8 cellular contexts compared by ENCODE assay signal in genomic region chr16:89949121-89949742, GRCh38. TPM values are rescaled to one million over a fixed set of nuclear protein-coding genes. Genes with fewer than 3 reads are reported as not detected.
DNase-seq lines count a peak whose midpoint lies in the region; ATAC-seq and TF ChIP-seq lines count a peak whose summit lies in the region.

No MANE protein-coding gene starts in this region.

- peaks cover 29% of the 10 kb centered on the region for H3K27me3 Mint-ChIP-seq in Calu3 (ENCODE audit: unreplicated experiment)

- CTCF ChIA-PET in Calu3 (lab: Charles Lee) (interaction anchor here (0.5 to 1.0 kb wide), 3 partner anchors 25 to 136 kb away, joined by 4 to 5 read pairs (median 4); partner anchors contain the start of gene FANCA), Panc1 (lab: Charles Lee) (no interaction called here)

- in situ Hi-C loops in Panc1 (cut with HindIII; ENCODE audit: low pct_unique_long_range_greater_than_20kb, low sequenced_read_pairs), result no loop called here

- POLR2A ChIA-PET in Panc1 (lab: Charles Lee), result no interaction called here

- peak overlapping the region; percentile 48 for H3K4me3 ChIP-seq in Panc1 (ENCODE audit: low read depth in 2 of 2, low read length in 2 of 2)
- H3K4me3 ChIP-seq in esophagus (ENCODE audit: low read depth in 1 of 2, low read length in 2 of 2), result peak overlapping the region; percentile 65 to 75
- peak overlapping the region; percentile 50 for H3K4me3 ChIP-seq in ovary

- H3K36me3 ChIP-seq in Panc1 (ENCODE audit: control insufficient read depth, insufficient read depth, low read length) (no peaks in the 10 kb centered on the region), esophagus (ENCODE audit: control insufficient read depth in 2 of 2, insufficient read depth in 2 of 2, low read length in 1 of 2) (peaks cover 0 to under 1% of the 10 kb centered on the region in 2 donors), ovary (no peaks in the 10 kb centered on the region)

- peak overlapping the region; percentile 65 for H3K4me3 Mint-ChIP-seq in Calu3 (ENCODE audit: low read depth, unreplicated experiment)

- 0 out of 2 replicates have a peak, but pooled peaks cover 4% of the 10 kb centered on the region for H3K4me1 ChIP-seq in Panc1 (ENCODE audit: control insufficient read depth, insufficient read depth, low read length)
- peaks cover 5 to 21% of the 10 kb centered on the region in 2 donors for H3K4me1 ChIP-seq in esophagus (ENCODE audit: control insufficient read depth in 2 of 2, insufficient read depth in 2 of 2, low read length in 1 of 2)
- peaks cover 14% of the 10 kb centered on the region for H3K4me1 ChIP-seq in ovary (ENCODE audit: insufficient read depth)

- no peaks in the 10 kb centered on the region for H3K9me3 Mint-ChIP-seq in Calu3 (ENCODE audit: low read depth, unreplicated experiment)

- peaks cover 8% of the 10 kb centered on the region for H3K4me1 Mint-ChIP-seq in Calu3 (ENCODE audit: low read depth, unreplicated experiment)

- H3K36me3 Mint-ChIP-seq in Calu3 (ENCODE audit: insufficient read depth, unreplicated experiment), result peaks cover 24% of the 10 kb centered on the region

- TF ChIP-seq POLR2A in ovary (IDR thresholded peaks at IDR 0.05), result no peak

- TF ChIP-seq CTCF in Calu3 (IDR thresholded peaks at IDR 0.05; ENCODE audit: unreplicated experiment) (no peak), Panc1 (IDR thresholded peaks at IDR 0.05) (no peak), ovary (IDR thresholded peaks at IDR 0.05) (no peak)

- WGBS in esophagus, 2 donors, result 19 to 32% methylated on average over 36 to 55 of the region's 55 CpGs
- WGBS in ovary, 3 donors, result 14 to 64% (median 48%) methylated on average over 9 to 55 of the region's 55 CpGs

- H3K27ac ChIP-seq in Panc1 (ENCODE audit: low read length) (no peak overlapping the region), esophagus (ENCODE audit: low read depth in 2 of 2, low read length in 1 of 2) (no peak overlapping the region), ovary (no peak overlapping the region)

- TF ChIP-seq EP300 in ovary (IDR thresholded peaks at IDR 0.05), result no peak

- no TSS peak for BruUV-seq in Calu3 (replicated peaks; lab: Mats Ljungman, UMichigan)
- no TSS peak for BruUV-seq in Panc1 (replicated peaks; lab: Mats Ljungman, UMichigan)

- ATAC-seq in Panc1 (no peak; the same call in 1 of the 2 replicates), GM21737 (IDR thresholded peaks at IDR 0.05; ENCODE audit: unreplicated experiment) (no peak), HG02870 (IDR thresholded peaks at IDR 0.05; ENCODE audit: unreplicated experiment) (no peak)

- H3K27me3 ChIP-seq in Panc1 (ENCODE audit: control insufficient read depth, insufficient read depth, low read length) (no peaks in the 10 kb centered on the region), esophagus (ENCODE audit: control insufficient read depth in 1 of 2, insufficient read depth in 2 of 2, low read length in 2 of 2) (no peaks in the 10 kb centered on the region), ovary (no peaks in the 10 kb centered on the region)

- DNase-seq in Calu3 (no peak), Panc1 (ENCODE audit: low read depth, low spot score) (no peak), ovary (peak in 2 of 5 donors; percentile 45 to 48), posterior vena cava (ENCODE audit: low spot score) (no peak), iPS-NIHi11 (ENCODE audit: low spot score) (no peak)

- H3K9me3 ChIP-seq in Panc1 (ENCODE audit: control insufficient read depth, insufficient read depth, low read depth, low read length) (no peaks in the 10 kb centered on the region), esophagus (ENCODE audit: control insufficient read depth in 2 of 2, insufficient read depth in 1 of 2, low read depth in 1 of 2, low read length in 1 of 2) (no peaks in the 10 kb centered on the region), ovary (no peaks in the 10 kb centered on the region)

- intact Hi-C loops in Calu3 (cut with micrococcal nuclease; ENCODE audit: unreplicated experiment) (no loop called here), Panc1 (cut with micrococcal nuclease; ENCODE audit: unreplicated experiment) (no loop called here), ovary (cut with DNase I) (no loop called here), posterior vena cava (cut with DNase I) (no loop called here)

- H3K27ac Mint-ChIP-seq in Calu3 (ENCODE audit: unreplicated experiment), result no peak overlapping the region

RNA-seq across cellular contexts. Expression of gene DEF8, which starts 0.7 kb away (rescaled TPM):
- total RNA-seq in Calu3 (2022), result 67.0 and 70.1 TPM in 2 replicates
- 64.6 TPM for total RNA-seq in Panc1 (2021; ENCODE audit: unreplicated experiment)
- 70.1 TPM for polyA plus RNA-seq in Panc1 (2012; ENCODE audit: insufficient read length)
- 10 to 100 TPM; 47.0 to 47.2 TPM for polyA plus RNA-seq in esophagus
- 10 to 100 TPM; 37.8 to 64.4 (median 53.3) TPM for total RNA-seq in ovary
- 10 to 100 TPM; 17.9 to 44.4 TPM for polyA plus RNA-seq in ovary
- 10 to 100 TPM; 54.0 to 58.6 TPM for total RNA-seq in posterior vena cava

RNA-seq across cellular contexts. Expression of gene TUBB3, which starts 26.1 kb away (rescaled TPM):
- 52.1 and 61.5 TPM in 2 replicates for total RNA-seq in Calu3 (2022)
- total RNA-seq in Panc1 (2021; ENCODE audit: unreplicated experiment), result 205 TPM
- 463 TPM for polyA plus RNA-seq in Panc1 (2012; ENCODE audit: insufficient read length)
- polyA plus RNA-seq in esophagus, result 1 to 10 TPM in 1 of 2 donors, under 1 TPM in 1; 0.16 to 1.5 TPM
- total RNA-seq in ovary, result 10 to 100 TPM in 1 of 7 donors, 1 to 10 TPM in 5, under 1 TPM in 1; 0.73 to 22.6 (median 2.5) TPM
- 1 to 10 TPM; 1.4 to 2.7 TPM for polyA plus RNA-seq in ovary
- 10 to 100 TPM in 1 of 2 donors, 1 to 10 TPM in 1; 5.9 to 16.1 TPM for total RNA-seq in posterior vena cava

RNA-seq across cellular contexts. Expression of gene MC1R, which starts 30.6 kb away (rescaled TPM):
- 16.9 and 17.4 TPM in 2 replicates for total RNA-seq in Calu3 (2022)
- 8.7 TPM for total RNA-seq in Panc1 (2021; ENCODE audit: unreplicated experiment)
- polyA plus RNA-seq in Panc1 (2012; ENCODE audit: insufficient read length), result 12.0 TPM
- 1 to 10 TPM; 1.3 to 3.3 TPM for polyA plus RNA-seq in esophagus
- total RNA-seq in ovary, result 1 to 10 TPM; 3.6 to 8.5 (median 6.2) TPM
- polyA plus RNA-seq in ovary, result 1 to 10 TPM in 1 of 2 donors, under 1 TPM in 1; 0.42 to 4.4 TPM
- total RNA-seq in posterior vena cava, result 1 to 10 TPM; 2.7 to 5.4 TPM
